Comparison of ENCODE assay signal across 2 cellular contexts in genomic region chr15:81284256-81285031, GRCh38.
TF ChIP-seq lines count a peak whose summit lies in the region.

No MANE protein-coding gene starts in this region.

TF ChIP-seq in liver, 16 proteins besides CTCF, POLR2A, EP300 and RAD21 (continued from another document):
- no peak for TF ChIP-seq ZBTB33 (IDR thresholded peaks at IDR 0.05)
- TF ChIP-seq JUND (IDR thresholded peaks at IDR 0.05), result no peak
- peak; percentile 50 for TF ChIP-seq REST (IDR thresholded peaks at IDR 0.05)

TF ChIP-seq in HepG2, 621 proteins besides CTCF, POLR2A, EP300 and RAD21 (continued from another document):
- TF ChIP-seq AKNA (CRISPR knock-in tag; IDR thresholded peaks at IDR 0.05; ENCODE audit: borderline replicate concordance) (no peak), IKZF5 (CRISPR knock-in tag; IDR thresholded peaks at IDR 0.05) (no peak), ZNF512B (CRISPR knock-in tag; IDR thresholded peaks at IDR 0.05; ENCODE audit: borderline replicate concordance) (no peak), CHD2 (IDR thresholded peaks at IDR 0.05; ENCODE audit: low read depth, low read length) (no peak), SAFB2 (CRISPR knock-in tag; IDR thresholded peaks at IDR 0.05; ENCODE audit: borderline replicate concordance, low read depth) (no peak), ZBTB8A (CRISPR knock-in tag; IDR thresholded peaks at IDR 0.05; ENCODE audit: borderline replicate concordance, low read depth) (no peak), ZEB1 (IDR thresholded peaks at IDR 0.05; ENCODE audit: insufficient replicate concordance, low read depth) (no peak), ZNF121 (CRISPR knock-in tag; IDR thresholded peaks at IDR 0.05) (no peak), KDM5B (CRISPR knock-in tag; IDR thresholded peaks at IDR 0.05; ENCODE audit: borderline replicate concordance) (no peak), HMGXB3 (CRISPR knock-in tag; IDR thresholded peaks at IDR 0.05; ENCODE audit: borderline replicate concordance) (no peak), SALL2 (CRISPR knock-in tag; IDR thresholded peaks at IDR 0.05) (no peak), HIC2 (CRISPR knock-in tag; IDR thresholded peaks at IDR 0.05; ENCODE audit: low read depth) (no peak), ZBED4 (CRISPR knock-in tag; IDR thresholded peaks at IDR 0.05; ENCODE audit: borderline replicate concordance) (no peak), ZNF274 (CRISPR knock-in tag; IDR thresholded peaks at IDR 0.05) (no peak), TBP (CRISPR knock-in tag; IDR thresholded peaks at IDR 0.05) (no peak), ATF3 (CRISPR knock-in tag; IDR thresholded peaks at IDR 0.05) (no peak), SRSF9 (IDR thresholded peaks at IDR 0.05; ENCODE audit: borderline replicate concordance, insufficient read depth, low read depth, low read length, poor library complexity, severe bottlenecking) (no peak), ZNF75D (CRISPR knock-in tag; IDR thresholded peaks at IDR 0.05; ENCODE audit: borderline replicate concordance) (no peak)
